Comparison of ENCODE assay signal across 1 cellular context in the genomic region with DNA sequence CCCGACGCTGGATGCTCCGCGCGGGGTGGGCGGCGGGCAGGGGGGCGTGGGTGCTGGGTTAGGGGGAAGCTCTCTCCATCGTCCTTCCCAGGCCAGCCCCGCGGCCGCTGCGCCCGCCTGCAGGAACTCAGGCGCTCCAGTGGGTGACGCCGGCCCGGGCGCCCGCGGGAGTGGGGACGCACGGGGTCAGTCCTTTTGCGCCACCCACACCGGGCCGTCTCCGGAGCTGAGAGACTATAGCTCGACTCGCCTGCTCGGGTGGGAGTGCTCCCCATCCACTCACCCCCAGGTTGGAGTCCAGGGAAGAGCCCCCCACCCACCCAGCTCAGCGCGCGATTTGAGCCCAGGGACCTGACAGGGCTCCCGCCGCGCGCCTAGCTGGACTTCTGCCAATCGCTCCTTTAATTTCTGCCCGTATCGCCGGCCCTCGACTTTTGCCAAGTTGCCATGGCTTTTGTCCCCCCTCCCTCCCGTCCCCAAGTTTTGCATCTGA.
A peak's percentile ranks its signal among the peaks of the same experiment; 100 is the strongest.
TF ChIP-seq lines count a peak whose summit lies in the region.

No MANE protein-coding gene starts in this region.

TF ChIP-seq in HEK293, 187 proteins besides CTCF, POLR2A, EP300 and RAD21 (continued from another document and continues in another):
- TF ChIP-seq AEBP2 (tag by site-specific recombination; IDR thresholded peaks at IDR 0.05; ENCODE audit: borderline replicate concordance) (no peak), ZNF843 (tag by site-specific recombination; IDR thresholded peaks at IDR 0.05) (no peak), ZNF623 (tag by site-specific recombination; IDR thresholded peaks at IDR 0.05) (no peak), ZNF555 (tag by site-specific recombination; conservative IDR thresholded peaks at IDR 0.05) (no peak), ZFP41 (tag by site-specific recombination; IDR thresholded peaks at IDR 0.05; ENCODE audit: borderline replicate concordance) (no peak), ZNF747 (tag by site-specific recombination; IDR thresholded peaks at IDR 0.05) (no peak), ZBTB8A (tag by site-specific recombination; IDR thresholded peaks at IDR 0.05) (peak; percentile 83), KLF1 (tag by site-specific recombination; IDR thresholded peaks at IDR 0.05) (no peak), ZNF629 (tag by site-specific recombination; IDR thresholded peaks at IDR 0.05) (no peak), ZSCAN30 (tag by site-specific recombination; IDR thresholded peaks at IDR 0.05) (peak; percentile 40; the same call in 1 of the 2 replicates), ZNF223 (tag by site-specific recombination; IDR thresholded peaks at IDR 0.05) (no peak), ZNF132 (tag by site-specific recombination; IDR thresholded peaks at IDR 0.05; ENCODE audit: borderline replicate concordance) (no peak), ZNF560 (tag by site-specific recombination; IDR thresholded peaks at IDR 0.05; ENCODE audit: borderline replicate concordance) (no peak), ZNF488 (tag by site-specific recombination; IDR thresholded peaks at IDR 0.05) (no peak), ZNF121 (tag by site-specific recombination; IDR thresholded peaks at IDR 0.05) (no peak), ZNF473 (tag by site-specific recombination; IDR thresholded peaks at IDR 0.05) (no peak), ZNF677 (tag by site-specific recombination; IDR thresholded peaks at IDR 0.05) (no peak), ZNF274 (IDR thresholded peaks at IDR 0.05; ENCODE audit: low read length) (no peak), ZNF274 (tag by site-specific recombination; IDR thresholded peaks at IDR 0.05; ENCODE audit: borderline replicate concordance) (no peak), ZFP37 (tag by site-specific recombination; IDR thresholded peaks at IDR 0.05) (no peak), ZNF416 (tag by site-specific recombination; IDR thresholded peaks at IDR 0.05) (no peak), ZNF324 (tag by site-specific recombination; IDR thresholded peaks at IDR 0.05) (no peak), ZNF174 (tag by site-specific recombination; IDR thresholded peaks at IDR 0.05) (no peak), ZBTB21 (tag by site-specific recombination; IDR thresholded peaks at IDR 0.05) (no peak), ZNF76 (tag by site-specific recombination; IDR thresholded peaks at IDR 0.05; ENCODE audit: borderline replicate concordance, low read depth) (no peak), ZNF670 (tag by site-specific recombination; IDR thresholded peaks at IDR 0.05; ENCODE audit: low read depth) (no peak), ZNF701 (tag by site-specific recombination; IDR thresholded peaks at IDR 0.05) (no peak), ZNF155 (tag by site-specific recombination; IDR thresholded peaks at IDR 0.05) (no peak), ZNF707 (tag by site-specific recombination; IDR thresholded peaks at IDR 0.05) (no peak), ZNF501 (tag by site-specific recombination; IDR thresholded peaks at IDR 0.05) (0 out of 2 replicates have a peak, but pooled peaks have one; percentile 62), ZNF239 (tag by site-specific recombination; IDR thresholded peaks at IDR 0.05) (no peak), ZNF639 (tag by site-specific recombination; IDR thresholded peaks at IDR 0.05) (no peak), ZNF10 (tag by site-specific recombination; IDR thresholded peaks at IDR 0.05) (no peak), HOXA7 (CRISPR knock-in tag; IDR thresholded peaks at IDR 0.05; ENCODE audit: borderline replicate concordance) (no peak), ZNF311 (tag by site-specific recombination; IDR thresholded peaks at IDR 0.05; ENCODE audit: borderline replicate concordance) (no peak), ZNF341 (tag by site-specific recombination; IDR thresholded peaks at IDR 0.05; ENCODE audit: low read depth) (peak; percentile 61; the same call in 1 of the 2 replicates), GFI1B (tag by site-specific recombination; IDR thresholded peaks at IDR 0.05) (no peak), ZNF114 (tag by site-specific recombination; IDR thresholded peaks at IDR 0.05) (no peak)
- TF ChIP-seq, protein P1, sequence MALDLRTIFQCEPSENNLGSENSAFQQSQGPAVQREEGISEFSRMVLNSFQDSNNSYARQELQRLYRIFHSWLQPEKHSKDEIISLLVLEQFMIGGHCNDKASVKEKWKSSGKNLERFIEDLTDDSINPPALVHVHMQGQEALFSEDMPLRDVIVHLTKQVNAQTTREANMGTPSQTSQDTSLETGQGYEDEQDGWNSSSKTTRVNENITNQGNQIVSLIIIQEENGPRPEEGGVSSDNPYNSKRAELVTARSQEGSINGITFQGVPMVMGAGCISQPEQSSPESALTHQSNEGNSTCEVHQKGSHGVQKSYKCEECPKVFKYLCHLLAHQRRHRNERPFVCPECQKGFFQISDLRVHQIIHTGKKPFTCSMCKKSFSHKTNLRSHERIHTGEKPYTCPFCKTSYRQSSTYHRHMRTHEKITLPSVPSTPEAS (tag by site-specific recombination; IDR thresholded peaks at IDR 0.05): no peak
- TF ChIP-seq, protein P2, sequence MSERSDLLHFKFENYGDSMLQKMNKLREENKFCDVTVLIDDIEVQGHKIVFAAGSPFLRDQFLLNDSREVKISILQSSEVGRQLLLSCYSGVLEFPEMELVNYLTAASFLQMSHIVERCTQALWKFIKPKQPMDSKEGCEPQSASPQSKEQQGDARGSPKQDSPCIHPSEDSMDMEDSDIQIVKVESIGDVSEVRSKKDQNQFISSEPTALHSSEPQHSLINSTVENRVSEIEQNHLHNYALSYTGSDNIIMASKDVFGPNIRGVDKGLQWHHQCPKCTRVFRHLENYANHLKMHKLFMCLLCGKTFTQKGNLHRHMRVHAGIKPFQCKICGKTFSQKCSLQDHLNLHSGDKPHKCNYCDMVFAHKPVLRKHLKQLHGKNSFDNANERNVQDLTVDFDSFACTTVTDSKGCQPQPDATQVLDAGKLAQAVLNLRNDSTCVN (tag by site-specific recombination; optimal IDR thresholded peaks at IDR 0.05): peak; percentile 51
- TF ChIP-seq, protein P3, sequence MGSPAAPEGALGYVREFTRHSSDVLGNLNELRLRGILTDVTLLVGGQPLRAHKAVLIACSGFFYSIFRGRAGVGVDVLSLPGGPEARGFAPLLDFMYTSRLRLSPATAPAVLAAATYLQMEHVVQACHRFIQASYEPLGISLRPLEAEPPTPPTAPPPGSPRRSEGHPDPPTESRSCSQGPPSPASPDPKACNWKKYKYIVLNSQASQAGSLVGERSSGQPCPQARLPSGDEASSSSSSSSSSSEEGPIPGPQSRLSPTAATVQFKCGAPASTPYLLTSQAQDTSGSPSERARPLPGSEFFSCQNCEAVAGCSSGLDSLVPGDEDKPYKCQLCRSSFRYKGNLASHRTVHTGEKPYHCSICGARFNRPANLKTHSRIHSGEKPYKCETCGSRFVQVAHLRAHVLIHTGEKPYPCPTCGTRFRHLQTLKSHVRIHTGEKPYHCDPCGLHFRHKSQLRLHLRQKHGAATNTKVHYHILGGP (tag by site-specific recombination; IDR thresholded peaks at IDR 0.05): no peak
- TF ChIP-seq, protein P4, sequence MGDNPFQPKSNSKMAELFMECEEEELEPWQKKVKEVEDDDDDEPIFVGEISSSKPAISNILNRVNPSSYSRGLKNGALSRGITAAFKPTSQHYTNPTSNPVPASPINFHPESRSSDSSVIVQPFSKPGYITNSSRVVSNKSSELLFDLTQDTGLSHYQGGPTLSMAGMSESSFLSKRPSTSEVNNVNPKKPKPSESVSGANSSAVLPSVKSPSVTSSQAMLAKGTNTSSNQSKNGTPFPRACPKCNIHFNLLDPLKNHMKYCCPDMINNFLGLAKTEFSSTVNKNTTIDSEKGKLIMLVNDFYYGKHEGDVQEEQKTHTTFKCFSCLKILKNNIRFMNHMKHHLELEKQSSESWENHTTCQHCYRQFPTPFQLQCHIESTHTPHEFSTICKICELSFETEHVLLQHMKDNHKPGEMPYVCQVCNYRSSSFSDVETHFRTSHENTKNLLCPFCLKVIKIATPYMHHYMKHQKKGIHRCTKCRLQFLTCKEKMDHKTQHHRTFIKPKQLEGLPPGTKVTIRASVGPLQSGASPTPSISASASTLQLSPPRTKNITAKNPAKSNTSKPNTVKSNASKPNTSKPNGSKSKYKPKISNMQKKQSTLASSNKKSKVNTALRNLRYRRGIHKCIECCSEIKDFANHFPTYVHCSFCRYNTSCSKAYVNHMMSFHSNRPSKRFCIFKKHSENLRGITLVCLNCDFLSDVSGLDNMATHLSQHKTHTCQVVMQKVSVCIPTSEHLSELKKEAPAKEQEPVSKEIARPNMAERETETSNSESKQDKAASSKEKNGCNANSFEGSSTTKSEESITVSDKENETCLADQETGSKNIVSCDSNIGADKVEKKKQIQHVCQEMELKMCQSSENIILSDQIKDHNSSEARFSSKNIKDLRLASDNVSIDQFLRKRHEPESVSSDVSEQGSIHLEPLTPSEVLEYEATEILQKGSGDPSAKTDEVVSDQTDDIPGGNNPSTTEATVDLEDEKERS (tag by site-specific recombination; IDR thresholded peaks at IDR 0.05): no peak
- TF ChIP-seq, protein P5, sequence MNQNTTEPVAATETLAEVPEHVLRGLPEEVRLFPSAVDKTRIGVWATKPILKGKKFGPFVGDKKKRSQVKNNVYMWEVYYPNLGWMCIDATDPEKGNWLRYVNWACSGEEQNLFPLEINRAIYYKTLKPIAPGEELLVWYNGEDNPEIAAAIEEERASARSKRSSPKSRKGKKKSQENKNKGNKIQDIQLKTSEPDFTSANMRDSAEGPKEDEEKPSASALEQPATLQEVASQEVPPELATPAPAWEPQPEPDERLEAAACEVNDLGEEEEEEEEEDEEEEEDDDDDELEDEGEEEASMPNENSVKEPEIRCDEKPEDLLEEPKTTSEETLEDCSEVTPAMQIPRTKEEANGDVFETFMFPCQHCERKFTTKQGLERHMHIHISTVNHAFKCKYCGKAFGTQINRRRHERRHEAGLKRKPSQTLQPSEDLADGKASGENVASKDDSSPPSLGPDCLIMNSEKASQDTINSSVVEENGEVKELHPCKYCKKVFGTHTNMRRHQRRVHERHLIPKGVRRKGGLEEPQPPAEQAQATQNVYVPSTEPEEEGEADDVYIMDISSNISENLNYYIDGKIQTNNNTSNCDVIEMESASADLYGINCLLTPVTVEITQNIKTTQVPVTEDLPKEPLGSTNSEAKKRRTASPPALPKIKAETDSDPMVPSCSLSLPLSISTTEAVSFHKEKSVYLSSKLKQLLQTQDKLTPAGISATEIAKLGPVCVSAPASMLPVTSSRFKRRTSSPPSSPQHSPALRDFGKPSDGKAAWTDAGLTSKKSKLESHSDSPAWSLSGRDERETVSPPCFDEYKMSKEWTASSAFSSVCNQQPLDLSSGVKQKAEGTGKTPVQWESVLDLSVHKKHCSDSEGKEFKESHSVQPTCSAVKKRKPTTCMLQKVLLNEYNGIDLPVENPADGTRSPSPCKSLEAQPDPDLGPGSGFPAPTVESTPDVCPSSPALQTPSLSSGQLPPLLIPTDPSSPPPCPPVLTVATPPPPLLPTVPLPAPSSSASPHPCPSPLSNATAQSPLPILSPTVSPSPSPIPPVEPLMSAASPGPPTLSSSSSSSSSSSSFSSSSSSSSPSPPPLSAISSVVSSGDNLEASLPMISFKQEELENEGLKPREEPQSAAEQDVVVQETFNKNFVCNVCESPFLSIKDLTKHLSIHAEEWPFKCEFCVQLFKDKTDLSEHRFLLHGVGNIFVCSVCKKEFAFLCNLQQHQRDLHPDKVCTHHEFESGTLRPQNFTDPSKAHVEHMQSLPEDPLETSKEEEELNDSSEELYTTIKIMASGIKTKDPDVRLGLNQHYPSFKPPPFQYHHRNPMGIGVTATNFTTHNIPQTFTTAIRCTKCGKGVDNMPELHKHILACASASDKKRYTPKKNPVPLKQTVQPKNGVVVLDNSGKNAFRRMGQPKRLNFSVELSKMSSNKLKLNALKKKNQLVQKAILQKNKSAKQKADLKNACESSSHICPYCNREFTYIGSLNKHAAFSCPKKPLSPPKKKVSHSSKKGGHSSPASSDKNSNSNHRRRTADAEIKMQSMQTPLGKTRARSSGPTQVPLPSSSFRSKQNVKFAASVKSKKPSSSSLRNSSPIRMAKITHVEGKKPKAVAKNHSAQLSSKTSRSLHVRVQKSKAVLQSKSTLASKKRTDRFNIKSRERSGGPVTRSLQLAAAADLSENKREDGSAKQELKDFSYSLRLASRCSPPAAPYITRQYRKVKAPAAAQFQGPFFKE (tag by site-specific recombination; IDR thresholded peaks at IDR 0.05; ENCODE audit: borderline replicate concordance): no peak
- TF ChIP-seq, protein P6, sequence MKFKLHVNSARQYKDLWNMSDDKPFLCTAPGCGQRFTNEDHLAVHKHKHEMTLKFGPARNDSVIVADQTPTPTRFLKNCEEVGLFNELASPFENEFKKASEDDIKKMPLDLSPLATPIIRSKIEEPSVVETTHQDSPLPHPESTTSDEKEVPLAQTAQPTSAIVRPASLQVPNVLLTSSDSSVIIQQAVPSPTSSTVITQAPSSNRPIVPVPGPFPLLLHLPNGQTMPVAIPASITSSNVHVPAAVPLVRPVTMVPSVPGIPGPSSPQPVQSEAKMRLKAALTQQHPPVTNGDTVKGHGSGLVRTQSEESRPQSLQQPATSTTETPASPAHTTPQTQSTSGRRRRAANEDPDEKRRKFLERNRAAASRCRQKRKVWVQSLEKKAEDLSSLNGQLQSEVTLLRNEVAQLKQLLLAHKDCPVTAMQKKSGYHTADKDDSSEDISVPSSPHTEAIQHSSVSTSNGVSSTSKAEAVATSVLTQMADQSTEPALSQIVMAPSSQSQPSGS (tag by site-specific recombination; IDR thresholded peaks at IDR 0.05; ENCODE audit: low read depth): no peak
